In the genomic region with DNA sequence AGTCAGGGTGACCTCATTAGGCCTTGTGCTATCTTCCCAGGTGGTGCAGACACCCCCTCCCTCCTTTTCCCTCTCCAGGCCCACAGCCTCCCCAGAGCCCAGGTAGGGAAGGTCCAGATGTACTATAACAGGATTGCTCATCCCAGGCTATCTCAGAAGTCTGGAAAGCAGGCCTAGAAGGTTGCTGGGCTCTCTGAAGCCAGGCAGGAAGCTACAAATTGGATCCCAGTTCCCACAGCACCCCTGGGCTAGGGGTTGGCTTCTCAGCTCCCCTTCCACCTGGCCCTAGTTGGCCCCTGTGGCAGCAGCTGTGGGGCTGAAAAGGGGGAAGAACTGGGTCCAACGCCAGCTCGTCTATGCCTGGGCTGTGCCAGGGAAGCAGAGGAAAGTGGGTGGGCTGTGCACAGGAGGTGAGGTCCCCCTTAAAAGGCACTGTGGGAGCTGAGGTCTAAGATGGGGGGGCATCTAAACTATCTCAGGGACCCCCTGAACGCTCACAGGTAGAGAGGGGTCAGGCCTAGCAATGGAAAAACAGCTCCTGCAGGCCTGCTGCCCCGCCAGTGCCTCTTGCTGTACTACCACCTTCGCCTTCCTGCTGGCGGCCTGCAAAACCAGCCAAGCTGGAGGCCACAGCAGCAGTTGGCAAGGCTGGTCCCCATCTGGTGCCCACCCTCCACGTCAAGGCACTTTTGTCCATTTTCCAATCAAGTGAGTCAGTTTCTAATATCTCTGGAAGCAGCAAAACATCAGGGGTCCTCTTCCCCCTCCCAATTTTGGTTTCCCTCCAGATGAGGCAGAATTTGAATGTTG, we compare ENCODE assay signal across 17 cellular contexts. TPM values are rescaled to one million over a fixed set of nuclear protein-coding genes. Genes with fewer than 3 reads are reported as not detected.
DNase-seq lines count a peak whose midpoint lies in the region; ATAC-seq and TF ChIP-seq lines count a peak whose summit lies in the region.
"Had no signal": no experiment of that assay in that cellular context is flagged by ENCODE, and none has a peak within 500 bp of the region (broad histone marks: within the 10 kb centered on the region; RNA-seq: fewer than 3 reads in every experiment).

No MANE protein-coding gene starts in this region.

- H3K4me1 ChIP-seq in Karpas-422 (ENCODE audit: low read length), result peaks cover 26% of the 10 kb centered on the region
- peaks cover 0 to 43% (median 11%) of the 10 kb centered on the region in 6 donors for H3K4me1 ChIP-seq in spleen
- H3K4me1 ChIP-seq in neural progenitor cell, result peaks cover 22% of the 10 kb centered on the region
- H3K4me1 ChIP-seq: colonic mucosa had no signal

- no peaks in the 10 kb centered on the region for H3K9me3 Mint-ChIP-seq in activated naive CD4-positive, alpha-beta T cell treated with anti-CD3 and anti-CD28 coated beads, Interleukin-2, amount 50 U/mL, for 72 hours
- no peaks in the 10 kb centered on the region for H3K9me3 Mint-ChIP-seq in activated T-helper 17 cell treated with anti-CD3 and anti-CD28 coated beads, Interleukin-2, amount 50 U/mL, for 72 hours
- H3K9me3 Mint-ChIP-seq in neural progenitor cell, result no peaks in the 10 kb centered on the region
- H3K9me3 Mint-ChIP-seq: HFFc6, naive B cell had no signal

- no peak for TF ChIP-seq CTCF in spleen (IDR thresholded peaks at IDR 0.05 in 8 of 11, conservative IDR thresholded peaks at IDR 0.05 in 3 of 11)
- TF ChIP-seq CTCF in neural progenitor cell (IDR thresholded peaks at IDR 0.05), result no peak

- peaks cover 10% of the 10 kb centered on the region for H3K4me1 Mint-ChIP-seq in activated T-helper 17 cell treated with anti-CD3 and anti-CD28 coated beads, Interleukin-2, amount 50 U/mL, for 72 hours
- peaks cover 16% of the 10 kb centered on the region for H3K4me1 Mint-ChIP-seq in neural progenitor cell

- H3K27me3 Mint-ChIP-seq in activated T-helper 17 cell treated with anti-CD3 and anti-CD28 coated beads, Interleukin-2, amount 50 U/mL, for 72 hours, result no peaks in the 10 kb centered on the region
- H3K27me3 Mint-ChIP-seq in neural progenitor cell (ENCODE audit: insufficient read depth, low read depth), result no peaks in the 10 kb centered on the region
- H3K27me3 Mint-ChIP-seq: naive B cell had no signal

- H3K36me3 ChIP-seq in Karpas-422 (ENCODE audit: insufficient read depth, low read length) (peaks cover 46% of the 10 kb centered on the region), spleen (peaks cover 0 to 100% (median 29%) of the 10 kb centered on the region in 6 donors), neural progenitor cell (no peaks in the 10 kb centered on the region)
- H3K36me3 ChIP-seq: colonic mucosa, prostate gland had no signal

- peaks cover 13% of the 10 kb centered on the region for H3F3A ChIP-seq in neural progenitor cell (ENCODE audit: low read depth)

- H3K4me2 ChIP-seq in Karpas-422 (ENCODE audit: low read depth, low read length, poor library complexity, severe bottlenecking) (no peak overlapping the region), neural progenitor cell (no peak overlapping the region)

- H3K79me2 ChIP-seq in Karpas-422 (ENCODE audit: low read length) (no peaks in the 10 kb centered on the region), neural progenitor cell (ENCODE audit: low read depth) (no peaks in the 10 kb centered on the region)

- WGBS in spleen, 5 donors, result 87 to 100% (median 92%) methylated on average over 6 to 7 of the region's 7 CpGs

- H2AFZ ChIP-seq in Karpas-422 (ENCODE audit: low read length) (no peak overlapping the region), neural progenitor cell (replicated peaks) (no peak overlapping the region)

- peaks cover 19 to 32% of the 10 kb centered on the region in 2 donors for H3K36me3 Mint-ChIP-seq in activated naive CD4-positive, alpha-beta T cell treated with anti-CD3 and anti-CD28 coated beads, Interleukin-2, amount 50 U/mL, for 72 hours
- peaks cover 99% of the 10 kb centered on the region for H3K36me3 Mint-ChIP-seq in activated T-helper 17 cell treated with anti-CD3 and anti-CD28 coated beads, Interleukin-2, amount 50 U/mL, for 72 hours (ENCODE audit: low read depth)
- H3K36me3 Mint-ChIP-seq in neural progenitor cell, result peaks cover 9% of the 10 kb centered on the region
- H3K36me3 Mint-ChIP-seq: naive B cell had no signal

- peak overlapping the region; percentile 31; the same call in 1 of the 2 replicates for H3K27ac ChIP-seq in Karpas-422 (ENCODE audit: low read length)
- peak overlapping the region in 5 of 8 donors; percentile 29 to 74 (median 51) for H3K27ac ChIP-seq in spleen
- no peak overlapping the region for H3K27ac ChIP-seq in neural progenitor cell
- H3K27ac ChIP-seq: colonic mucosa had no signal

- H3K4me3 ChIP-seq in Karpas-422 (ENCODE audit: low read length) (no peak overlapping the region), spleen (no peak overlapping the region), neural progenitor cell (no peak overlapping the region)
- H3K4me3 ChIP-seq: colonic mucosa, prostate gland, skin epidermis had no signal

- H3K9me2 ChIP-seq in Karpas-422 (replicated peaks; ENCODE audit: insufficient read depth, low read length), result no peaks in the 10 kb centered on the region

- H3K9ac ChIP-seq in Karpas-422 (ENCODE audit: low read length) (no peak overlapping the region), neural progenitor cell (no peak overlapping the region)

- no peaks in the 10 kb centered on the region for H3K9me3 ChIP-seq in Karpas-422 (ENCODE audit: low read length)
- H3K9me3 ChIP-seq in spleen, result no peaks in the 10 kb centered on the region
- no peaks in the 10 kb centered on the region for H3K9me3 ChIP-seq in neural progenitor cell (ENCODE audit: low read depth)
- H3K9me3 ChIP-seq: colonic mucosa, prostate gland had no signal

- no peaks in the 10 kb centered on the region for H4K20me1 ChIP-seq in Karpas-422 (ENCODE audit: insufficient read depth, low read depth, low read length)
- no peaks in the 10 kb centered on the region for H4K20me1 ChIP-seq in neural progenitor cell (ENCODE audit: low read depth)

- H3K4me3 Mint-ChIP-seq in activated T-helper 17 cell treated with anti-CD3 and anti-CD28 coated beads, Interleukin-2, amount 50 U/mL, for 72 hours, result no peak overlapping the region
- H3K4me3 Mint-ChIP-seq in neural progenitor cell, result no peak overlapping the region
- H3K4me3 Mint-ChIP-seq: HFFc6 had no signal

- intact Hi-C loops in spleen (cut with DNase I; ENCODE audit: low total_unique reads), result no loop called here

- DNase-seq in activated naive CD4-positive, alpha-beta T cell treated with anti-CD3 and anti-CD28 coated beads, Interleukin-2, amount 50 U/mL, for 72 hours (ENCODE audit: low spot score in 2 of 2), result no peak
- no peak for DNase-seq in activated naive CD4-positive, alpha-beta T cell treated with anti-CD3 and anti-CD28 coated beads, Interleukin-2, amount 50 U/mL, for 16 hours
- DNase-seq in Karpas-422, result no peak
- DNase-seq in spleen, result no peak
- DNase-seq in KG1 (lab: John Stamatoyannopoulos, UW), result no peak
- no peak for DNase-seq in neural progenitor cell (ENCODE audit: low spot score)
- DNase-seq: activated gamma-delta T cell treated with Interleukin-2 at 50 U/mL for 16 hours; EL; HFFc6; naive B cell; Right ventricle myocardium superior; stimulated activated CD4-positive, alpha-beta T cell treated with anti-CD3 and anti-CD28 coated beads, Interleukin-4, amount 100 ng/mL, for 4 hours had no signal

- no peak for TF ChIP-seq POLR2A in spleen (IDR thresholded peaks at IDR 0.05)

- H3K27me3 ChIP-seq in Karpas-422 (ENCODE audit: low read length), result no peaks in the 10 kb centered on the region
- H3K27me3 ChIP-seq in spleen (replicated peaks in 1 of 7), result no peaks in the 10 kb centered on the region
- H3K27me3 ChIP-seq in neural progenitor cell, result no peaks in the 10 kb centered on the region
- H3K27me3 ChIP-seq: colonic mucosa had no signal

- no peak for ATAC-seq in activated naive CD4-positive, alpha-beta T cell treated with anti-CD3 and anti-CD28 coated beads, Interleukin-2, amount 50 U/mL, for 72 hours
- no peak for ATAC-seq in activated T-helper 17 cell treated with anti-CD3 and anti-CD28 coated beads, Interleukin-2, amount 50 U/mL, for 72 hours (replicated peaks)
- ATAC-seq in GM18498 (IDR thresholded peaks at IDR 0.05; ENCODE audit: unreplicated experiment), result no peak

- H3K27ac Mint-ChIP-seq in activated naive CD4-positive, alpha-beta T cell treated with anti-CD3 and anti-CD28 coated beads, Interleukin-2, amount 50 U/mL, for 72 hours, result peak overlapping the region; percentile 68 to 75
- H3K27ac Mint-ChIP-seq in activated T-helper 17 cell treated with anti-CD3 and anti-CD28 coated beads, Interleukin-2, amount 50 U/mL, for 72 hours, result peak overlapping the region; percentile 74
- no peak overlapping the region for H3K27ac Mint-ChIP-seq in neural progenitor cell
- H3K27ac Mint-ChIP-seq: HFFc6 had no signal

RNA-seq across cellular contexts. Expression of gene PSMD5, which starts 13.3 kb away (rescaled TPM):
- 10 to 100 TPM; 74.9 to 75.2 TPM for total RNA-seq in activated naive CD4-positive, alpha-beta T cell treated with anti-CD3 and anti-CD28 coated beads, Interleukin-2, amount 50 U/mL, for 72 hours
- 14.4 and 26.1 TPM in 2 replicates for total RNA-seq in Karpas-422 (2014; rRNA removed; shearing (Covaris generic); ENCODE audit: low replicate concordance)
- total RNA-seq in activated T-helper 17 cell treated with anti-CD3 and anti-CD28 coated beads, Interleukin-2, amount 50 U/mL, for 72 hours, result 10 to 100 TPM; 60.2 to 62.8 TPM
- total RNA-seq in spleen (10 to 100 TPM; 26.1 to 41.4 (median 34.8) TPM), neural progenitor cell (ENCODE audit: low replicate concordance) (4.6 and 8.7 TPM in 2 replicates)
- polyA plus RNA-seq in spleen, result 10 to 100 TPM in 2 of 3 donors, 1 to 10 TPM in 1; 8.9 to 14.0 (median 11.3) TPM

RNA-seq across cellular contexts. Expression of gene PHF19, which starts 21.0 kb away (rescaled TPM):
- 100 to 1,000 TPM; 305 to 312 TPM for total RNA-seq in activated naive CD4-positive, alpha-beta T cell treated with anti-CD3 and anti-CD28 coated beads, Interleukin-2, amount 50 U/mL, for 72 hours
- 34.8 and 76.9 TPM in 2 replicates for total RNA-seq in Karpas-422 (2014; rRNA removed; shearing (Covaris generic); ENCODE audit: low replicate concordance)
- 100 to 1,000 TPM; 236 to 258 TPM for total RNA-seq in activated T-helper 17 cell treated with anti-CD3 and anti-CD28 coated beads, Interleukin-2, amount 50 U/mL, for 72 hours
- total RNA-seq in spleen, result 10 to 100 TPM; 33.4 to 53.0 (median 40.5) TPM
- 10 to 100 TPM; 12.6 to 29.4 (median 27.7) TPM for polyA plus RNA-seq in spleen
- total RNA-seq in neural progenitor cell (ENCODE audit: low replicate concordance), result 27.4 and 45.1 TPM in 2 replicates
